Comparison of ENCODE assay signal across 25 cellular contexts in genomic region chr2:189013047-189013446, GRCh38.
"Had no signal": no experiment of that assay in that cellular context is flagged by ENCODE, and none has a peak within 500 bp of the region (broad histone marks: within the 10 kb centered on the region; RNA-seq: fewer than 3 reads in every experiment).

No MANE protein-coding gene starts in this region.

- H3K4me1 Mint-ChIP-seq: activated CD8-positive, alpha-beta memory T cell treated with anti-CD3 and anti-CD28 coated beads, Interleukin-2, amount 10 ng/mL, durations not matched to agents 7 days and 5 days; T-helper 17 cell had no signal

- H3K4me3 ChIP-seq: breast epithelium, SJSA1 had no signal

- ATAC-seq: activated CD8-positive, alpha-beta memory T cell treated with anti-CD3 and anti-CD28 coated beads, Interleukin-2, amount 10 ng/mL, durations not matched to agents 7 days and 5 days; activated T-cell treated with anti-CD3 and anti-CD28 coated beads, Interleukin-2, amount 50 U/mL, for 4 hours; PC-3; T-helper 17 cell; WTC11 had no signal

- H3K27me3 ChIP-seq: breast epithelium, SJSA1 had no signal

- H3K4me3 Mint-ChIP-seq: activated CD8-positive, alpha-beta memory T cell treated with anti-CD3 and anti-CD28 coated beads, Interleukin-2, amount 10 ng/mL, durations not matched to agents 7 days and 5 days; activated naive CD8-positive, alpha-beta T cell; activated T-cell treated with anti-CD3 and anti-CD28 coated beads, Interleukin-2, amount 50 U/mL, for 4 hours; T-helper 17 cell; WTC11 had no signal

- H3K27ac Mint-ChIP-seq: activated CD8-positive, alpha-beta memory T cell treated with anti-CD3 and anti-CD28 coated beads, Interleukin-2, amount 10 ng/mL, durations not matched to agents 7 days and 5 days; activated naive CD8-positive, alpha-beta T cell; T-helper 17 cell; WTC11 had no signal

- H3K4me1 ChIP-seq: breast epithelium had no signal

- H3K9me3 ChIP-seq: breast epithelium, SJSA1 had no signal

- H3K9me3 Mint-ChIP-seq: activated T-cell treated with anti-CD3 and anti-CD28 coated beads, Interleukin-2, amount 50 U/mL, for 4 hours; WTC11 had no signal

- H3K36me3 Mint-ChIP-seq: activated CD8-positive, alpha-beta memory T cell treated with anti-CD3 and anti-CD28 coated beads, Interleukin-2, amount 10 ng/mL, durations not matched to agents 7 days and 5 days; activated naive CD8-positive, alpha-beta T cell; WTC11 had no signal

- DNase-seq: activated CD4-positive, alpha-beta T cell treated with anti-CD3 and anti-CD28 coated beads for 48 hours; activated CD4-positive, alpha-beta T cell treated with anti-CD3 and anti-CD28 coated beads, Interleukin-2, amount 50 U/mL, for 4 hours; activated CD4-positive, CD25-positive, alpha-beta regulatory T cell treated with anti-CD3 and anti-CD28 coated beads, Interleukin-2, amount 50 U/mL, for 72 hours; activated CD8-positive, alpha-beta memory T cell treated with anti-CD3 and anti-CD28 coated beads, Interleukin-2, amount 10 ng/mL, durations not matched to agents 7 days and 5 days; activated effector memory CD4-positive, alpha-beta T cell treated with anti-CD3 and anti-CD28 coated beads, Interleukin-2, amount 50 U/mL, for 16 hours; activated naive CD4-positive, alpha-beta T cell treated with Interleukin-2 at 50 U/mL for 16 hours; activated T-cell treated with anti-CD3 and anti-CD28 coated beads, Interleukin-2, amount 50 U/mL, for 4 hours; aorta; caudate nucleus; Kasumi-1; KBM-7; NCI-H1105 treated with DMSO at 0.1 percent for 48 hours; NCI-H146; NCI-H187 treated with DMSO at 0.1 percent for 48 hours; NCI-H2081 treated with DMSO at 0.1 percent for 48 hours; NCI-H446; NCI-H524; PC-3; SHP77; T-helper 17 cell; T-helper 9 cell had no signal
